Comparison of ENCODE assay signal across 17 cellular contexts in the genomic region with DNA sequence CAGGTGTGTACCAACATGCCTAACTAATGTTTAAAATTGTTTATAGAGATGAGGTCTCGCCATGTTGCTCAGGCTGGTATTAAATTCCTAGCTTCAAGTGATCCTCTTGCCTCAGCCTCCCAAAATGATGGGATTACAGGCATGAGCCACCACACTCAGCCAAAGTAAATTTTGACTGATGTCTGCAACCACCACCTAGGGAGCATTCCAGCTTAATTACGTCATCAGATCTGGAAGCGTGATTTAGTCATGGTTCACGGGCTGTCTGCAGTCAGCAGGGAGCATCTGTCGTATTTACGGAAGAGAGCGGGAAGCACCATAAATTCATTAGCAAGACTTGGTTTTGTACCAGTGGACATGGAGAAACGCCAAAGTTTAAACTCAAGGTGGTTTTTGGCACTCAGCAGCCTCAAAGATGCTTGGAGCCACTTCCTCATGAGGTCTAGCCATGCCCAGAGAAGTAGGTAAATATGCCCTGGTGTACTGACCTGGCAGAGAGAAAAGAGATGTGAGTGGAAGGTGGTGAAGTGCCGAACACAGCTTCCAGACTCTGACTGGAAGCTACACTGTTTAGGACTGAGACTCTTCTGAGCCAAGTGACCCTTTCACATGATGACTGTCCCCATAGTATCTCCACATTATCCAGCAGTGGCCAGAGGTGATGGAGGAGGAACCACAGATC.
DNase-seq lines count a peak whose midpoint lies in the region; ATAC-seq and TF ChIP-seq lines count a peak whose summit lies in the region.
"Had no signal": no experiment of that assay in that cellular context is flagged by ENCODE, and none has a peak within 500 bp of the region (broad histone marks: within the 10 kb centered on the region; RNA-seq: fewer than 3 reads in every experiment).

No MANE protein-coding gene starts in this region.

- TF ChIP-seq CTCF in A673 (conservative IDR thresholded peaks at IDR 0.05; ENCODE audit: low read depth, low read length) (no peak), HEK293 (tag by site-specific recombination; IDR thresholded peaks at IDR 0.05) (no peak), psoas muscle (IDR thresholded peaks at IDR 0.05) (no peak)

- H3K27me3 ChIP-seq in A673 (replicated peaks; ENCODE audit: insufficient read depth, low read depth, low read length, poor library complexity) (peaks cover 29% of the 10 kb centered on the region), psoas muscle (ENCODE audit: insufficient read depth in 3 of 3, low read length in 2 of 3) (no peaks in the 10 kb centered on the region)
- H3K27me3 ChIP-seq: stomach had no signal

- BruUV-seq in A673 (replicated peaks; lab: Mats Ljungman, UMichigan): no TSS peak

- H3K36me3 ChIP-seq in A673 (ENCODE audit: insufficient read depth, low read length, poor library complexity, severe bottlenecking): no peaks in the 10 kb centered on the region
- H3K36me3 ChIP-seq in HEK293 (ENCODE audit: control insufficient read depth in 2 of 2, insufficient read depth in 1 of 2, low read length in 2 of 2): no peaks in the 10 kb centered on the region
- H3K36me3 ChIP-seq in psoas muscle (ENCODE audit: insufficient read depth in 1 of 2, low read depth in 1 of 2): no peaks in the 10 kb centered on the region
- H3K36me3 ChIP-seq: stomach had no signal

- H3K27ac Mint-ChIP-seq in activated naive CD8-positive, alpha-beta T cell treated with anti-CD3 and anti-CD28 coated beads, Interleukin-2, amount 50 U/mL, for 24 hours: no peak overlapping the region
- H3K27ac Mint-ChIP-seq: activated naive CD4-positive, alpha-beta T cell treated with anti-CD3 and anti-CD28 coated beads, Interleukin-2, amount 50 U/mL, for 72 hours; progenitor cell of endocrine pancreas had no signal

- H3K9me3 ChIP-seq in A673 (ENCODE audit: low read depth, low read length, poor library complexity, severe bottlenecking): no peaks in the 10 kb centered on the region
- no peaks in the 10 kb centered on the region for H3K9me3 ChIP-seq in HEK293 (ENCODE audit: control insufficient read depth, insufficient read depth, low read depth, low read length)
- peaks cover 14% of the 10 kb centered on the region for H3K9me3 ChIP-seq in psoas muscle

- peaks cover 4% of the 10 kb centered on the region for H3K27me3 Mint-ChIP-seq in activated naive CD8-positive, alpha-beta T cell treated with anti-CD3 and anti-CD28 coated beads, Interleukin-2, amount 50 U/mL, for 24 hours

- H3K27ac ChIP-seq in A673 (ENCODE audit: low read depth, low read length, poor library complexity, severe bottlenecking) (no peak overlapping the region), HEK293 (ENCODE audit: extremely low read depth, low read depth, low read length) (no peak overlapping the region), psoas muscle (no peak overlapping the region)
- H3K27ac ChIP-seq: stomach had no signal

- H3K36me3 Mint-ChIP-seq in activated naive CD8-positive, alpha-beta T cell treated with anti-CD3 and anti-CD28 coated beads, Interleukin-2, amount 50 U/mL, for 24 hours (ENCODE audit: low read depth): no peaks in the 10 kb centered on the region
- H3K36me3 Mint-ChIP-seq: activated naive CD4-positive, alpha-beta T cell treated with anti-CD3 and anti-CD28 coated beads, Interleukin-2, amount 50 U/mL, for 72 hours had no signal

- H3K4me1 ChIP-seq in A673 (ENCODE audit: insufficient read depth, low read length, poor library complexity, severe bottlenecking): no peaks in the 10 kb centered on the region
- H3K4me1 ChIP-seq in HEK293 (ENCODE audit: control insufficient read depth, insufficient read depth, low read length): no peaks in the 10 kb centered on the region
- no peaks in the 10 kb centered on the region for H3K4me1 ChIP-seq in psoas muscle
- H3K4me1 ChIP-seq: stomach had no signal

- H3K9me3 Mint-ChIP-seq in activated naive CD8-positive, alpha-beta T cell treated with anti-CD3 and anti-CD28 coated beads, Interleukin-2, amount 50 U/mL, for 24 hours: peaks cover 25% of the 10 kb centered on the region

- no peaks in the 10 kb centered on the region for H3K4me1 Mint-ChIP-seq in activated naive CD8-positive, alpha-beta T cell treated with anti-CD3 and anti-CD28 coated beads, Interleukin-2, amount 50 U/mL, for 24 hours

- no peak overlapping the region for H3K4me3 ChIP-seq in A673 (ENCODE audit: low read depth, low read length, poor library complexity, severe bottlenecking)
- H3K4me3 ChIP-seq in HEK293 (ENCODE audit: low read depth, low read length): no peak overlapping the region
- no peak overlapping the region for H3K4me3 ChIP-seq in psoas muscle
- H3K4me3 ChIP-seq: stomach had no signal

- intact Hi-C loops in A673 (cut with micrococcal nuclease; ENCODE audit: unreplicated experiment) (no loop called here), psoas muscle (cut with DNase I) (no loop called here)

- DNase-seq in A673 (ENCODE audit: low spot score) (peak; percentile 37), RPMI7951 (ENCODE audit: low read depth) (peak; percentile 78), iris pigment epithelial cell (ENCODE audit: low read depth) (peak; percentile 19), psoas muscle (no peak)
- no peak for DNase-seq in activated naive CD8-positive, alpha-beta T cell treated with anti-CD3 and anti-CD28 coated beads, Interleukin-2, amount 50 U/mL, for 24 hours
- DNase-seq: effector memory CD4-positive, alpha-beta T cell; hippocampal formation; left colon; NCI-H2029; SHP77 treated with DMSO at 0.1 percent for 48 hours; stimulated activated CD4-positive, alpha-beta T cell treated with anti-CD3 and anti-CD28 coated beads, Interleukin-15, amount 100 ng/mL, for 24 hours; stomach had no signal

- POLR2A ChIA-PET in A673 (lab: Charles Lee; ENCODE audit: low non-redundant PET) (no interaction called here), HEK293 (lab: Yijun Ruan, JAX) (no interaction called here)

- CTCF ChIA-PET in A673 (lab: Charles Lee): no interaction called here
- CTCF ChIA-PET in HEK293 (lab: Yijun Ruan, JAX): interaction anchor here (0.7 kb wide), 1 partner anchor 18 kb away, joined by 3 read pairs; no protein-coding TSS in a partner anchor

- ATAC-seq in psoas muscle (no peak), GM18870 (IDR thresholded peaks at IDR 0.05; ENCODE audit: unreplicated experiment) (no peak), GM18511 (IDR thresholded peaks at IDR 0.05; ENCODE audit: unreplicated experiment) (no peak)
- ATAC-seq in activated naive CD8-positive, alpha-beta T cell treated with anti-CD3 and anti-CD28 coated beads, Interleukin-2, amount 50 U/mL, for 24 hours: no peak
- ATAC-seq: activated naive CD4-positive, alpha-beta T cell treated with anti-CD3 and anti-CD28 coated beads, Interleukin-2, amount 50 U/mL, for 72 hours; left colon had no signal

- no peak overlapping the region for H3K4me3 Mint-ChIP-seq in activated naive CD8-positive, alpha-beta T cell treated with anti-CD3 and anti-CD28 coated beads, Interleukin-2, amount 50 U/mL, for 24 hours

- 25 to 33% (median 30%) methylated on average over 9 of the region's 9 CpGs for WGBS in psoas muscle, 3 donors

TF ChIP-seq in HEK293, 187 proteins besides CTCF, POLR2A, EP300 and RAD21 (continues in another document):
- TF ChIP-seq ZNF114 (tag by site-specific recombination; IDR thresholded peaks at IDR 0.05) (no peak), ZXDB (tag by site-specific recombination; IDR thresholded peaks at IDR 0.05) (peak; percentile 37; the same call in 1 of the 2 replicates), PRDM1 (tag by site-specific recombination; IDR thresholded peaks at IDR 0.05) (0 out of 2 replicates have a peak, but pooled peaks have one; percentile 25), TRIM28 (IDR thresholded peaks at IDR 0.05; ENCODE audit: borderline replicate concordance, low read length) (peak; percentile 72)
- TF ChIP-seq, protein P1, sequence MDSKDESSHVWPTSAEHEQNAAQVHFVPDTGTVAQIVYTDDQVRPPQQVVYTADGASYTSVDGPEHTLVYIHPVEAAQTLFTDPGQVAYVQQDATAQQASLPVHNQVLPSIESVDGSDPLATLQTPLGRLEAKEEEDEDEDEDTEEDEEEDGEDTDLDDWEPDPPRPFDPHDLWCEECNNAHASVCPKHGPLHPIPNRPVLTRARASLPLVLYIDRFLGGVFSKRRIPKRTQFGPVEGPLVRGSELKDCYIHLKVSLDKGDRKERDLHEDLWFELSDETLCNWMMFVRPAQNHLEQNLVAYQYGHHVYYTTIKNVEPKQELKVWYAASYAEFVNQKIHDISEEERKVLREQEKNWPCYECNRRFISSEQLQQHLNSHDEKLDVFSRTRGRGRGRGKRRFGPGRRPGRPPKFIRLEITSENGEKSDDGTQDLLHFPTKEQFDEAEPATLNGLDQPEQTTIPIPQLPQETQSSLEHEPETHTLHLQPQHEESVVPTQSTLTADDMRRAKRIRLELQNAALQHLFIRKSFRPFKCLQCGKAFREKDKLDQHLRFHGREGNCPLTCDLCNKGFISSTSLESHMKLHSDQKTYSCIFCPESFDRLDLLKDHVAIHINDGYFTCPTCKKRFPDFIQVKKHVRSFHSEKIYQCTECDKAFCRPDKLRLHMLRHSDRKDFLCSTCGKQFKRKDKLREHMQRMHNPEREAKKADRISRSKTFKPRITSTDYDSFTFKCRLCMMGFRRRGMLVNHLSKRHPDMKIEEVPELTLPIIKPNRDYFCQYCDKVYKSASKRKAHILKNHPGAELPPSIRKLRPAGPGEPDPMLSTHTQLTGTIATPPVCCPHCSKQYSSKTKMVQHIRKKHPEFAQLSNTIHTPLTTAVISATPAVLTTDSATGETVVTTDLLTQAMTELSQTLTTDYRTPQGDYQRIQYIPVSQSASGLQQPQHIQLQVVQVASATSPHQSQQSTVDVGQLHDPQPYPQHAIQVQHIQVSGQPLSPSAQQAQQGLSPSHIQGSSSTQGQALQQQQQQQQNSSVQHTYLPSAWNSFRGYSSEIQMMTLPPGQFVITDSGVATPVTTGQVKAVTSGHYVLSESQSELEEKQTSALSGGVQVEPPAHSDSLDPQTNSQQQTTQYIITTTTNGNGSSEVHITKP (tag by site-specific recombination; IDR thresholded peaks at IDR 0.05): peak; percentile 48; the same call in 1 of the 2 replicates
- TF ChIP-seq, protein P2, sequence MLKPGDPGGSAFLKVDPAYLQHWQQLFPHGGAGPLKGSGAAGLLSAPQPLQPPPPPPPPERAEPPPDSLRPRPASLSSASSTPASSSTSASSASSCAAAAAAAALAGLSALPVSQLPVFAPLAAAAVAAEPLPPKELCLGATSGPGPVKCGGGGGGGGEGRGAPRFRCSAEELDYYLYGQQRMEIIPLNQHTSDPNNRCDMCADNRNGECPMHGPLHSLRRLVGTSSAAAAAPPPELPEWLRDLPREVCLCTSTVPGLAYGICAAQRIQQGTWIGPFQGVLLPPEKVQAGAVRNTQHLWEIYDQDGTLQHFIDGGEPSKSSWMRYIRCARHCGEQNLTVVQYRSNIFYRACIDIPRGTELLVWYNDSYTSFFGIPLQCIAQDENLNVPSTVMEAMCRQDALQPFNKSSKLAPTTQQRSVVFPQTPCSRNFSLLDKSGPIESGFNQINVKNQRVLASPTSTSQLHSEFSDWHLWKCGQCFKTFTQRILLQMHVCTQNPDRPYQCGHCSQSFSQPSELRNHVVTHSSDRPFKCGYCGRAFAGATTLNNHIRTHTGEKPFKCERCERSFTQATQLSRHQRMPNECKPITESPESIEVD (tag by site-specific recombination; IDR thresholded peaks at IDR 0.05): peak; percentile 32; the same call in 1 of the 2 replicates

Comparison
In these comparisons a context has a peak if more than half of its experiments do, and no peak if none do; other contexts are left out.
1. DNase-seq: peak in A673 (single experiment), RPMI7951 (single experiment) and iris pigment epithelial cell (single experiment); none in psoas muscle (0 of 2) and activated naive CD8-positive, alpha-beta T cell treated with anti-CD3 and anti-CD28 coated beads, Interleukin-2, amount 50 U/mL, for 24 hours (single experiment).